ENCODE assay signal across 1 cellular context in the genomic region with DNA sequence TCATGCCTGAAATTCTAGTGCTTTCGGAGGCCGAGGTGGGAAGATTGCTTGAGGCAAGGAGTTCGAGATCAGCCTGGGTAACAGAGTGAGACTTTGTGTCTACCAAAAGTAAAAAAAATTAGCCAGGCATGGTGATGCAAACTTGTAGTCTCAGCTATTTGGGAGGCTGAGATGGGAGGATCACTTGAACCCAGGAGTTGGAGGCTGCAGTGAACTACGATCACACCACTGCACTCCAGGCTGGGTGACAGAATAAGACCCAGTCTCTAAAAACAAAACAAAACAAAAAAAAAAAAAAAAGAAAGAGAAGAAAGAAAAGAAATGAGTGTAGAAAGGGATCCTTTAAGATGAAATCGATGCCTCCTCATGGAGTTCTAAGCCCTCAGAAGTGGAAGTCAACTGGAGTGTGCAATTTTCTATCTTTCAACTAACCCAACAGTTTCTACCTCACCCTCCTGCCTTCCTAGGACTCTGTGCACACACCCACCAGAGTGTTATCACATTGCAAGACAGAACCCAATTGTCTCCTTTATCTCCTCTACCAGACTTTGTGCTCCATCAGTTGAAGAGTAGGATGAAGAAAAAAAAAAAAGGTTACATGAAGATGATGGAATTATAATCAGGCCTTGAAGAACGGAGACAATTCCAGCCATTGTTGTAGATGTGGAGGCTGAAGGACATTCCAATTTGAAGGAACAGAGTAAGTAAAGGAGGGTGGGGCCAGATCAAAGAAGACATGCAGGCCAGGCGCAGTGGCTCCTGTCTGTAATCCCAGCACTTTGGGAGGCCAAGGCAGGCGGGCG.
TF ChIP-seq lines count a peak whose summit lies in the region.

No MANE protein-coding gene starts in this region.

TF ChIP-seq in K562, 482 proteins besides CTCF, POLR2A, EP300 and RAD21 (continued from another document and continues in another):
- TF ChIP-seq, protein P1, sequence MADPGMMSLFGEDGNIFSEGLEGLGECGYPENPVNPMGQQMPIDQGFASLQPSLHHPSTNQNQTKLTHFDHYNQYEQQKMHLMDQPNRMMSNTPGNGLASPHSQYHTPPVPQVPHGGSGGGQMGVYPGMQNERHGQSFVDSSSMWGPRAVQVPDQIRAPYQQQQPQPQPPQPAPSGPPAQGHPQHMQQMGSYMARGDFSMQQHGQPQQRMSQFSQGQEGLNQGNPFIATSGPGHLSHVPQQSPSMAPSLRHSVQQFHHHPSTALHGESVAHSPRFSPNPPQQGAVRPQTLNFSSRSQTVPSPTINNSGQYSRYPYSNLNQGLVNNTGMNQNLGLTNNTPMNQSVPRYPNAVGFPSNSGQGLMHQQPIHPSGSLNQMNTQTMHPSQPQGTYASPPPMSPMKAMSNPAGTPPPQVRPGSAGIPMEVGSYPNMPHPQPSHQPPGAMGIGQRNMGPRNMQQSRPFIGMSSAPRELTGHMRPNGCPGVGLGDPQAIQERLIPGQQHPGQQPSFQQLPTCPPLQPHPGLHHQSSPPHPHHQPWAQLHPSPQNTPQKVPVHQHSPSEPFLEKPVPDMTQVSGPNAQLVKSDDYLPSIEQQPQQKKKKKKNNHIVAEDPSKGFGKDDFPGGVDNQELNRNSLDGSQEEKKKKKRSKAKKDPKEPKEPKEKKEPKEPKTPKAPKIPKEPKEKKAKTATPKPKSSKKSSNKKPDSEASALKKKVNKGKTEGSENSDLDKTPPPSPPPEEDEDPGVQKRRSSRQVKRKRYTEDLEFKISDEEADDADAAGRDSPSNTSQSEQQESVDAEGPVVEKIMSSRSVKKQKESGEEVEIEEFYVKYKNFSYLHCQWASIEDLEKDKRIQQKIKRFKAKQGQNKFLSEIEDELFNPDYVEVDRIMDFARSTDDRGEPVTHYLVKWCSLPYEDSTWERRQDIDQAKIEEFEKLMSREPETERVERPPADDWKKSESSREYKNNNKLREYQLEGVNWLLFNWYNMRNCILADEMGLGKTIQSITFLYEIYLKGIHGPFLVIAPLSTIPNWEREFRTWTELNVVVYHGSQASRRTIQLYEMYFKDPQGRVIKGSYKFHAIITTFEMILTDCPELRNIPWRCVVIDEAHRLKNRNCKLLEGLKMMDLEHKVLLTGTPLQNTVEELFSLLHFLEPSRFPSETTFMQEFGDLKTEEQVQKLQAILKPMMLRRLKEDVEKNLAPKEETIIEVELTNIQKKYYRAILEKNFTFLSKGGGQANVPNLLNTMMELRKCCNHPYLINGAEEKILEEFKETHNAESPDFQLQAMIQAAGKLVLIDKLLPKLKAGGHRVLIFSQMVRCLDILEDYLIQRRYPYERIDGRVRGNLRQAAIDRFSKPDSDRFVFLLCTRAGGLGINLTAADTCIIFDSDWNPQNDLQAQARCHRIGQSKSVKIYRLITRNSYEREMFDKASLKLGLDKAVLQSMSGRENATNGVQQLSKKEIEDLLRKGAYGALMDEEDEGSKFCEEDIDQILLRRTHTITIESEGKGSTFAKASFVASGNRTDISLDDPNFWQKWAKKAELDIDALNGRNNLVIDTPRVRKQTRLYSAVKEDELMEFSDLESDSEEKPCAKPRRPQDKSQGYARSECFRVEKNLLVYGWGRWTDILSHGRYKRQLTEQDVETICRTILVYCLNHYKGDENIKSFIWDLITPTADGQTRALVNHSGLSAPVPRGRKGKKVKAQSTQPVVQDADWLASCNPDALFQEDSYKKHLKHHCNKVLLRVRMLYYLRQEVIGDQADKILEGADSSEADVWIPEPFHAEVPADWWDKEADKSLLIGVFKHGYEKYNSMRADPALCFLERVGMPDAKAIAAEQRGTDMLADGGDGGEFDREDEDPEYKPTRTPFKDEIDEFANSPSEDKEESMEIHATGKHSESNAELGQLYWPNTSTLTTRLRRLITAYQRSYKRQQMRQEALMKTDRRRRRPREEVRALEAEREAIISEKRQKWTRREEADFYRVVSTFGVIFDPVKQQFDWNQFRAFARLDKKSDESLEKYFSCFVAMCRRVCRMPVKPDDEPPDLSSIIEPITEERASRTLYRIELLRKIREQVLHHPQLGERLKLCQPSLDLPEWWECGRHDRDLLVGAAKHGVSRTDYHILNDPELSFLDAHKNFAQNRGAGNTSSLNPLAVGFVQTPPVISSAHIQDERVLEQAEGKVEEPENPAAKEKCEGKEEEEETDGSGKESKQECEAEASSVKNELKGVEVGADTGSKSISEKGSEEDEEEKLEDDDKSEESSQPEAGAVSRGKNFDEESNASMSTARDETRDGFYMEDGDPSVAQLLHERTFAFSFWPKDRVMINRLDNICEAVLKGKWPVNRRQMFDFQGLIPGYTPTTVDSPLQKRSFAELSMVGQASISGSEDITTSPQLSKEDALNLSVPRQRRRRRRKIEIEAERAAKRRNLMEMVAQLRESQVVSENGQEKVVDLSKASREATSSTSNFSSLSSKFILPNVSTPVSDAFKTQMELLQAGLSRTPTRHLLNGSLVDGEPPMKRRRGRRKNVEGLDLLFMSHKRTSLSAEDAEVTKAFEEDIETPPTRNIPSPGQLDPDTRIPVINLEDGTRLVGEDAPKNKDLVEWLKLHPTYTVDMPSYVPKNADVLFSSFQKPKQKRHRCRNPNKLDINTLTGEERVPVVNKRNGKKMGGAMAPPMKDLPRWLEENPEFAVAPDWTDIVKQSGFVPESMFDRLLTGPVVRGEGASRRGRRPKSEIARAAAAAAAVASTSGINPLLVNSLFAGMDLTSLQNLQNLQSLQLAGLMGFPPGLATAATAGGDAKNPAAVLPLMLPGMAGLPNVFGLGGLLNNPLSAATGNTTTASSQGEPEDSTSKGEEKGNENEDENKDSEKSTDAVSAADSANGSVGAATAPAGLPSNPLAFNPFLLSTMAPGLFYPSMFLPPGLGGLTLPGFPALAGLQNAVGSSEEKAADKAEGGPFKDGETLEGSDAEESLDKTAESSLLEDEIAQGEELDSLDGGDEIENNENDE (IDR thresholded peaks at IDR 0.05; ENCODE audit: low read depth, low read length), result no peak
- TF ChIP-seq PHF20 (IDR thresholded peaks at IDR 0.05; ENCODE audit: partially characterized antibody), result peak; percentile 20
- peak; percentile 31; the same call in 1 of the 2 replicates for TF ChIP-seq THRAP3 (IDR thresholded peaks at IDR 0.05; ENCODE audit: borderline replicate concordance)
- 0 out of 2 replicates have a peak, but pooled peaks have one; percentile 42 for TF ChIP-seq HNRNPUL1 (IDR thresholded peaks at IDR 0.05; ENCODE audit: low read length)
- TF ChIP-seq ARID1B (IDR thresholded peaks at IDR 0.05), result peak; percentile 98
- no peak for TF ChIP-seq ZNF780A (CRISPR knock-in tag; IDR thresholded peaks at IDR 0.05)
- TF ChIP-seq ADNP (tag; IDR thresholded peaks at IDR 0.05), result peak; percentile 64; the same call in 1 of the 2 replicates
- peak; percentile 84 to 94; a peak in 3 of 4 replicates for TF ChIP-seq RCOR1 (IDR thresholded peaks at IDR 0.05; ENCODE audit: borderline replicate concordance in 1 of 2, low read depth in 2 of 2, low read length in 2 of 2)
- TF ChIP-seq PCBP2 (IDR thresholded peaks at IDR 0.05; ENCODE audit: low read depth, low read length, poor library complexity, severe bottlenecking), result no peak
- TF ChIP-seq ZFP30 (CRISPR knock-in tag; IDR thresholded peaks at IDR 0.05; ENCODE audit: borderline replicate concordance), result no peak
- TF ChIP-seq, protein P2, sequence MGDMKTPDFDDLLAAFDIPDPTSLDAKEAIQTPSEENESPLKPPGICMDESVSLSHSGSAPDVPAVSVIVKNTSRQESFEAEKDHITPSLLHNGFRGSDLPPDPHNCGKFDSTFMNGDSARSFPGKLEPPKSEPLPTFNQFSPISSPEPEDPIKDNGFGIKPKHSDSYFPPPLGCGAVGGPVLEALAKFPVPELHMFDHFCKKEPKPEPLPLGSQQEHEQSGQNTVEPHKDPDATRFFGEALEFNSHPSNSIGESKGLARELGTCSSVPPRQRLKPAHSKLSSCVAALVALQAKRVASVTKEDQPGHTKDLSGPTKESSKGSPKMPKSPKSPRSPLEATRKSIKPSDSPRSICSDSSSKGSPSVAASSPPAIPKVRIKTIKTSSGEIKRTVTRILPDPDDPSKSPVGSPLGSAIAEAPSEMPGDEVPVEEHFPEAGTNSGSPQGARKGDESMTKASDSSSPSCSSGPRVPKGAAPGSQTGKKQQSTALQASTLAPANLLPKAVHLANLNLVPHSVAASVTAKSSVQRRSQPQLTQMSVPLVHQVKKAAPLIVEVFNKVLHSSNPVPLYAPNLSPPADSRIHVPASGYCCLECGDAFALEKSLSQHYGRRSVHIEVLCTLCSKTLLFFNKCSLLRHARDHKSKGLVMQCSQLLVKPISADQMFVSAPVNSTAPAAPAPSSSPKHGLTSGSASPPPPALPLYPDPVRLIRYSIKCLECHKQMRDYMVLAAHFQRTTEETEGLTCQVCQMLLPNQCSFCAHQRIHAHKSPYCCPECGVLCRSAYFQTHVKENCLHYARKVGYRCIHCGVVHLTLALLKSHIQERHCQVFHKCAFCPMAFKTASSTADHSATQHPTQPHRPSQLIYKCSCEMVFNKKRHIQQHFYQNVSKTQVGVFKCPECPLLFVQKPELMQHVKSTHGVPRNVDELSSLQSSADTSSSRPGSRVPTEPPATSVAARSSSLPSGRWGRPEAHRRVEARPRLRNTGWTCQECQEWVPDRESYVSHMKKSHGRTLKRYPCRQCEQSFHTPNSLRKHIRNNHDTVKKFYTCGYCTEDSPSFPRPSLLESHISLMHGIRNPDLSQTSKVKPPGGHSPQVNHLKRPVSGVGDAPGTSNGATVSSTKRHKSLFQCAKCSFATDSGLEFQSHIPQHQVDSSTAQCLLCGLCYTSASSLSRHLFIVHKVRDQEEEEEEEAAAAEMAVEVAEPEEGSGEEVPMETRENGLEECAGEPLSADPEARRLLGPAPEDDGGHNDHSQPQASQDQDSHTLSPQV (IDR thresholded peaks at IDR 0.05), result peak; percentile 52
- TF ChIP-seq TEAD1 (CRISPR knock-in tag; IDR thresholded peaks at IDR 0.05), result no peak
- TF ChIP-seq FOXK2 (conservative IDR thresholded peaks at IDR 0.05 in 1 of 2, IDR thresholded peaks at IDR 0.05 in 1 of 2; ENCODE audit: low read depth in 2 of 2), result peak; percentile 25 to 36; a peak in 1 of 4 replicates
- peak; percentile 99 for TF ChIP-seq DPF2 (IDR thresholded peaks at IDR 0.05)
- TF ChIP-seq, protein P3, sequence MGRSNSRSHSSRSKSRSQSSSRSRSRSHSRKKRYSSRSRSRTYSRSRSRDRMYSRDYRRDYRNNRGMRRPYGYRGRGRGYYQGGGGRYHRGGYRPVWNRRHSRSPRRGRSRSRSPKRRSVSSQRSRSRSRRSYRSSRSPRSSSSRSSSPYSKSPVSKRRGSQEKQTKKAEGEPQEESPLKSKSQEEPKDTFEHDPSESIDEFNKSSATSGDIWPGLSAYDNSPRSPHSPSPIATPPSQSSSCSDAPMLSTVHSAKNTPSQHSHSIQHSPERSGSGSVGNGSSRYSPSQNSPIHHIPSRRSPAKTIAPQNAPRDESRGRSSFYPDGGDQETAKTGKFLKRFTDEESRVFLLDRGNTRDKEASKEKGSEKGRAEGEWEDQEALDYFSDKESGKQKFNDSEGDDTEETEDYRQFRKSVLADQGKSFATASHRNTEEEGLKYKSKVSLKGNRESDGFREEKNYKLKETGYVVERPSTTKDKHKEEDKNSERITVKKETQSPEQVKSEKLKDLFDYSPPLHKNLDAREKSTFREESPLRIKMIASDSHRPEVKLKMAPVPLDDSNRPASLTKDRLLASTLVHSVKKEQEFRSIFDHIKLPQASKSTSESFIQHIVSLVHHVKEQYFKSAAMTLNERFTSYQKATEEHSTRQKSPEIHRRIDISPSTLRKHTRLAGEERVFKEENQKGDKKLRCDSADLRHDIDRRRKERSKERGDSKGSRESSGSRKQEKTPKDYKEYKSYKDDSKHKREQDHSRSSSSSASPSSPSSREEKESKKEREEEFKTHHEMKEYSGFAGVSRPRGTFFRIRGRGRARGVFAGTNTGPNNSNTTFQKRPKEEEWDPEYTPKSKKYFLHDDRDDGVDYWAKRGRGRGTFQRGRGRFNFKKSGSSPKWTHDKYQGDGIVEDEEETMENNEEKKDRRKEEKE (IDR thresholded peaks at IDR 0.05; ENCODE audit: borderline replicate concordance in 1 of 2, control insufficient read depth in 1 of 2, low read depth in 2 of 2, low read length in 1 of 2), result 0 out of 4 replicates have a peak, but pooled peaks of 1 of the 2 experiments have one; percentile 28
- peak; percentile 77; the same call in 1 of the 2 replicates for TF ChIP-seq HDGF (IDR thresholded peaks at IDR 0.05)
- TF ChIP-seq, protein P4, sequence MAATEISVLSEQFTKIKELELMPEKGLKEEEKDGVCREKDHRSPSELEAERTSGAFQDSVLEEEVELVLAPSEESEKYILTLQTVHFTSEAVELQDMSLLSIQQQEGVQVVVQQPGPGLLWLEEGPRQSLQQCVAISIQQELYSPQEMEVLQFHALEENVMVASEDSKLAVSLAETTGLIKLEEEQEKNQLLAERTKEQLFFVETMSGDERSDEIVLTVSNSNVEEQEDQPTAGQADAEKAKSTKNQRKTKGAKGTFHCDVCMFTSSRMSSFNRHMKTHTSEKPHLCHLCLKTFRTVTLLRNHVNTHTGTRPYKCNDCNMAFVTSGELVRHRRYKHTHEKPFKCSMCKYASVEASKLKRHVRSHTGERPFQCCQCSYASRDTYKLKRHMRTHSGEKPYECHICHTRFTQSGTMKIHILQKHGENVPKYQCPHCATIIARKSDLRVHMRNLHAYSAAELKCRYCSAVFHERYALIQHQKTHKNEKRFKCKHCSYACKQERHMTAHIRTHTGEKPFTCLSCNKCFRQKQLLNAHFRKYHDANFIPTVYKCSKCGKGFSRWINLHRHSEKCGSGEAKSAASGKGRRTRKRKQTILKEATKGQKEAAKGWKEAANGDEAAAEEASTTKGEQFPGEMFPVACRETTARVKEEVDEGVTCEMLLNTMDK (IDR thresholded peaks at IDR 0.05; ENCODE audit: borderline replicate concordance, insufficient read depth, low read depth, low read length, poor library complexity, severe bottlenecking), result no peak
- no peak for TF ChIP-seq BRCA1 (IDR thresholded peaks at IDR 0.05)
- no peak for TF ChIP-seq BRCA1 (CRISPR knock-in tag; IDR thresholded peaks at IDR 0.05)
- TF ChIP-seq, protein P5, sequence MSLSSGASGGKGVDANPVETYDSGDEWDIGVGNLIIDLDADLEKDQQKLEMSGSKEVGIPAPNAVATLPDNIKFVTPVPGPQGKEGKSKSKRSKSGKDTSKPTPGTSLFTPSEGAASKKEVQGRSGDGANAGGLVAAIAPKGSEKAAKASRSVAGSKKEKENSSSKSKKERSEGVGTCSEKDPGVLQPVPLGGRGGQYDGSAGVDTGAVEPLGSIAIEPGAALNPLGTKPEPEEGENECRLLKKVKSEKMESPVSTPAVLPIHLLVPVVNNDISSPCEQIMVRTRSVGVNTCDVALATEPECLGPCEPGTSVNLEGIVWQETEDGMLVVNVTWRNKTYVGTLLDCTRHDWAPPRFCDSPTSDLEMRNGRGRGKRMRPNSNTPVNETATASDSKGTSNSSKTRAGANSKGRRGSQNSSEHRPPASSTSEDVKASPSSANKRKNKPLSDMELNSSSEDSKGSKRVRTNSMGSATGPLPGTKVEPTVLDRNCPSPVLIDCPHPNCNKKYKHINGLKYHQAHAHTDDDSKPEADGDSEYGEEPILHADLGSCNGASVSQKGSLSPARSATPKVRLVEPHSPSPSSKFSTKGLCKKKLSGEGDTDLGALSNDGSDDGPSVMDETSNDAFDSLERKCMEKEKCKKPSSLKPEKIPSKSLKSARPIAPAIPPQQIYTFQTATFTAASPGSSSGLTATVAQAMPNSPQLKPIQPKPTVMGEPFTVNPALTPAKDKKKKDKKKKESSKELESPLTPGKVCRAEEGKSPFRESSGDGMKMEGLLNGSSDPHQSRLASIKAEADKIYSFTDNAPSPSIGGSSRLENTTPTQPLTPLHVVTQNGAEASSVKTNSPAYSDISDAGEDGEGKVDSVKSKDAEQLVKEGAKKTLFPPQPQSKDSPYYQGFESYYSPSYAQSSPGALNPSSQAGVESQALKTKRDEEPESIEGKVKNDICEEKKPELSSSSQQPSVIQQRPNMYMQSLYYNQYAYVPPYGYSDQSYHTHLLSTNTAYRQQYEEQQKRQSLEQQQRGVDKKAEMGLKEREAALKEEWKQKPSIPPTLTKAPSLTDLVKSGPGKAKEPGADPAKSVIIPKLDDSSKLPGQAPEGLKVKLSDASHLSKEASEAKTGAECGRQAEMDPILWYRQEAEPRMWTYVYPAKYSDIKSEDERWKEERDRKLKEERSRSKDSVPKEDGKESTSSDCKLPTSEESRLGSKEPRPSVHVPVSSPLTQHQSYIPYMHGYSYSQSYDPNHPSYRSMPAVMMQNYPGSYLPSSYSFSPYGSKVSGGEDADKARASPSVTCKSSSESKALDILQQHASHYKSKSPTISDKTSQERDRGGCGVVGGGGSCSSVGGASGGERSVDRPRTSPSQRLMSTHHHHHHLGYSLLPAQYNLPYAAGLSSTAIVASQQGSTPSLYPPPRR (CRISPR knock-in tag; IDR thresholded peaks at IDR 0.05; ENCODE audit: borderline replicate concordance), result no peak
- TF ChIP-seq ZNF551 (CRISPR knock-in tag; IDR thresholded peaks at IDR 0.05), result no peak
